ENCODE assay signal across 8 cellular contexts in the genomic region with DNA sequence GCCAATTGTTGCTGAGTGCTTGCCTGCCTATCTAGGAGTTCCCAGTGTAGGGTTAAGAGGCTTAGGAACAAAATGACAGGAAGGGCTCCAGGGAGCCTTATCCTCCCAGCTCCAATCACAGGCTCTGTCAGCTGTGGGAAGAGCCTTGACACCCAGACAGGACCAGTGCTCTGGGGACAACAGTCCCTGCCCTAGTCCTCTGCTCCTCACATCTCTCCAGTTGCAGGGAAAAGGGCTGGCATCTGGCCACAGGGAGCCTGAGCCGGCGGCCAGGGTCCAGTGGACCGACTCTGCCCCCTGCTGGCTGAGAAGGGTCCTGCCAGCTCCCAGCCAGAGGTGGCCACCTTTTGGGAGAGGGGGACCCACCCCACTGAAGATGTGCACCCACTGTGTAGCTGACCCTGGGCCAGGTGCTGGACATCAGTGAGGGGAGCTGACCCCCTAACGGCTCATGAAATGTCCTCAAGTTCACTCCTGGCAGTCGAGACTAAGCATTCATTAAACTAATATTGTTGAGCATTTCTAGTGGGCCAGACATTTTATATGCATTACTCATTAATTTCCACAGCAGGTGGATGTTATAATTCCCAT. TPM values are rescaled to one million over a fixed set of nuclear protein-coding genes. Genes with fewer than 3 reads are reported as not detected.
DNase-seq lines count a peak whose midpoint lies in the region; ATAC-seq and TF ChIP-seq lines count a peak whose summit lies in the region.

No MANE protein-coding gene starts in this region.

- H3K4me1 ChIP-seq in CD4-positive, CD25-positive, alpha-beta regulatory T cell (ENCODE audit: control insufficient read depth, insufficient read depth, low read length, poor library complexity, severe bottlenecking), result peaks cover 57% of the 10 kb centered on the region
- peaks cover under 1 to 49% (median 37%) of the 10 kb centered on the region in 4 donors for H3K4me1 ChIP-seq in Peyer's patch

- peak; percentile 53 to 54 (median 53) for DNase-seq in CD4-positive, CD25-positive, alpha-beta regulatory T cell
- DNase-seq in HT1080 (ENCODE audit: low read depth) (peak; percentile 62), Peyer's patch (peak; percentile 73 to 89 (median 86)), germinal center (ENCODE audit: low spot score) (peak; percentile 56), osteocyte (ENCODE audit: extremely low spot score, unreplicated experiment) (peak; percentile 93)
- DNase-seq in activated naive CD4-positive, alpha-beta T cell treated with anti-CD3 and anti-CD28 coated beads for 36 hours, result peak; percentile 79

- no peaks in the 10 kb centered on the region for H3K27me3 ChIP-seq in CD4-positive, CD25-positive, alpha-beta regulatory T cell (ENCODE audit: control insufficient read depth, insufficient read depth, low read length)
- H3K27me3 ChIP-seq in Peyer's patch, result no peaks in the 10 kb centered on the region

- no peak overlapping the region for H3K4me3 ChIP-seq in CD4-positive, CD25-positive, alpha-beta regulatory T cell (ENCODE audit: low read depth, low read length)
- no peak overlapping the region for H3K4me3 ChIP-seq in Peyer's patch

- TF ChIP-seq CTCF in Peyer's patch (IDR thresholded peaks at IDR 0.05) (peak; percentile 95 to 97 (median 96)), osteocyte (IDR thresholded peaks at IDR 0.05) (peak; percentile 97)

- H3K36me3 Mint-ChIP-seq in CD4-positive, CD25-positive, alpha-beta regulatory T cell, result peaks cover 8% of the 10 kb centered on the region
- peaks cover 33% of the 10 kb centered on the region for H3K36me3 Mint-ChIP-seq in activated naive CD4-positive, alpha-beta T cell treated with anti-CD3 and anti-CD28 coated beads for 36 hours (ENCODE audit: low read depth)
- H3K36me3 Mint-ChIP-seq in osteocyte (ENCODE audit: unreplicated experiment), result peaks cover 23% of the 10 kb centered on the region

- intact Hi-C loops in activated naive CD4-positive, alpha-beta T cell treated with anti-CD3 and anti-CD28 coated beads for 36 hours (cut with micrococcal nuclease), result loop anchor here (1.0 to 5.0 kb wide), 3 partner anchors 205 to 441 kb away; no protein-coding TSS in a partner anchor

- H3K9me3 Mint-ChIP-seq in CD4-positive, CD25-positive, alpha-beta regulatory T cell, result no peaks in the 10 kb centered on the region
- H3K9me3 Mint-ChIP-seq in activated naive CD4-positive, alpha-beta T cell treated with anti-CD3 and anti-CD28 coated beads for 36 hours, result no peaks in the 10 kb centered on the region
- no peaks in the 10 kb centered on the region for H3K9me3 Mint-ChIP-seq in osteocyte (ENCODE audit: unreplicated experiment)

- H3K27ac Mint-ChIP-seq in CD4-positive, CD25-positive, alpha-beta regulatory T cell, result peak overlapping the region in 1 of 3 donors; percentile 93
- H3K27ac Mint-ChIP-seq in activated naive CD4-positive, alpha-beta T cell treated with anti-CD3 and anti-CD28 coated beads for 36 hours, result peak overlapping the region; percentile 100
- H3K27ac Mint-ChIP-seq in osteocyte (ENCODE audit: unreplicated experiment), result peak overlapping the region; percentile 95

- CTCF ChIA-PET in activated naive CD4-positive, alpha-beta T cell treated with anti-CD3 and anti-CD28 coated beads for 36 hours (lab: Charles Lee), result interaction anchor here (0.5 to 14.9 kb wide), 47 partner anchors 14 to 484 kb away, joined by 3 to 195 read pairs (median 5); a partner anchor contains a TSS

- no peak for ATAC-seq in CD4-positive, CD25-positive, alpha-beta regulatory T cell (ENCODE audit: low read depth in 2 of 2)
- ATAC-seq in GM19023 (IDR thresholded peaks at IDR 0.05; ENCODE audit: unreplicated experiment) (no peak), GM21390 (IDR thresholded peaks at IDR 0.05; ENCODE audit: unreplicated experiment) (no peak)

- H3K36me3 ChIP-seq in CD4-positive, CD25-positive, alpha-beta regulatory T cell (ENCODE audit: control insufficient read depth, insufficient read depth, low read length), result peaks cover 12% of the 10 kb centered on the region
- peaks cover 0 to 69% (median 0%) of the 10 kb centered on the region in 3 donors for H3K36me3 ChIP-seq in Peyer's patch

- H3K4me3 Mint-ChIP-seq in CD4-positive, CD25-positive, alpha-beta regulatory T cell, result peak overlapping the region in 1 of 4 donors; percentile 10
- no peak overlapping the region for H3K4me3 Mint-ChIP-seq in activated naive CD4-positive, alpha-beta T cell treated with anti-CD3 and anti-CD28 coated beads for 36 hours
- no peak overlapping the region for H3K4me3 Mint-ChIP-seq in osteocyte (ENCODE audit: unreplicated experiment)

- no peak overlapping the region for H3K27ac ChIP-seq in CD4-positive, CD25-positive, alpha-beta regulatory T cell (ENCODE audit: insufficient read depth, low read length, poor library complexity, severe bottlenecking)
- H3K27ac ChIP-seq in Peyer's patch, result peak overlapping the region; percentile 89 to 94 (median 91)

- H3K4me1 Mint-ChIP-seq in CD4-positive, CD25-positive, alpha-beta regulatory T cell, result peaks cover 9 to 59% (median 30%) of the 10 kb centered on the region in 4 donors
- H3K4me1 Mint-ChIP-seq in activated naive CD4-positive, alpha-beta T cell treated with anti-CD3 and anti-CD28 coated beads for 36 hours (ENCODE audit: low read depth), result peaks cover 52% of the 10 kb centered on the region
- peaks cover 50% of the 10 kb centered on the region for H3K4me1 Mint-ChIP-seq in osteocyte (ENCODE audit: unreplicated experiment)

- H3K9me3 ChIP-seq in CD4-positive, CD25-positive, alpha-beta regulatory T cell (ENCODE audit: control insufficient read depth in 2 of 2, low read length in 2 of 2), result no peaks in the 10 kb centered on the region
- H3K9me3 ChIP-seq in Peyer's patch, result no peaks in the 10 kb centered on the region

- no peaks in the 10 kb centered on the region for H3K27me3 Mint-ChIP-seq in CD4-positive, CD25-positive, alpha-beta regulatory T cell
- H3K27me3 Mint-ChIP-seq in activated naive CD4-positive, alpha-beta T cell treated with anti-CD3 and anti-CD28 coated beads for 36 hours (ENCODE audit: low read depth), result no peaks in the 10 kb centered on the region
- no peaks in the 10 kb centered on the region for H3K27me3 Mint-ChIP-seq in osteocyte (ENCODE audit: unreplicated experiment)

- no peak for TF ChIP-seq POLR2A in Peyer's patch (IDR thresholded peaks at IDR 0.05)

RNA-seq across cellular contexts. Expression of a gene that starts 17.6 kb away (rescaled TPM):
- 40.2 TPM for total RNA-seq in CD4-positive, CD25-positive, alpha-beta regulatory T cell
- polyA plus RNA-seq in CD4-positive, CD25-positive, alpha-beta regulatory T cell, result 10 to 100 TPM; 17.8 to 24.4 (median 19.9) TPM
- total RNA-seq in HT1080 (2014; rRNA removed; shearing (Covaris generic)), result 43.8 and 53.5 TPM in 2 replicates
- polyA plus RNA-seq in HT1080 (2015; cell fraction: cytosol; rRNA removed), result 30.4 and 32.9 TPM in 2 replicates
- 32.7 and 33.9 TPM in 2 replicates for polyA plus RNA-seq in HT1080 (2015; cell fraction: nucleus; rRNA removed)
- 10 to 100 TPM; 33.0 to 54.1 (median 47.2) TPM for total RNA-seq in Peyer's patch
- total RNA-seq in activated naive CD4-positive, alpha-beta T cell treated with anti-CD3 and anti-CD28 coated beads for 36 hours, result 10 to 100 TPM; 13.7 to 14.1 TPM
- total RNA-seq in osteocyte, result 42.4 and 43.0 TPM in 2 replicates
